ENCODE assay signal across 11 cellular contexts in the genomic region with DNA sequence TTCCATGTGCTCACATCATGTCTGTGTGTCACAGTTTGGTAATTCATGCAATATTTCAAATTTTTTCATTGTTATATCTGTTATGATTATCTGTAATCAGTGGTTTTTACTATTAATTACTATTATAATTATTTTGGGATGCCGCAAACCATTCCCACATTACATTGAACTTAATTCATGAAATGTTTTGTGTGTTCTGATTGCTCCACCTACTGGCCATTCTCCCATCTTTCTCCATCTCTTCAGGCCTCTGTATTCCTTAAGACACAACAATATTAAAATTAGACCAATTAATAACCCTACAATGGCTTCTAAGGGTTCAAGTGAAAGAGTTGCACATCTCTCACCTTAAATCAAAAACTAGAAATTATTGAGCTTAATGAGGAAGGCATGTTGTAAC.
DNase-seq lines count a peak whose midpoint lies in the region; ATAC-seq and TF ChIP-seq lines count a peak whose summit lies in the region.
"Had no signal": no experiment of that assay in that cellular context is flagged by ENCODE, and none has a peak within 500 bp of the region (broad histone marks: within the 10 kb centered on the region; RNA-seq: fewer than 3 reads in every experiment).

No MANE protein-coding gene starts in this region.

- no peaks in the 10 kb centered on the region for H3K4me1 ChIP-seq in PC-9 (replicated peaks; ENCODE audit: insufficient read depth)
- no peaks in the 10 kb centered on the region for H3K4me1 ChIP-seq in thyroid gland

- H3K9me3 Mint-ChIP-seq in activated naive CD4-positive, alpha-beta T cell treated with anti-CD3 and anti-CD28 coated beads, Interleukin-2, amount 50 U/mL, for 72 hours = peaks cover 9 to 14% of the 10 kb centered on the region in 2 donors
- H3K9me3 Mint-ChIP-seq: activated T-helper 1 cell treated with anti-CD3 and anti-CD28 coated beads, Interleukin-12 subunit alpha, Interleukin-12 subunit beta, Interleukin-2, Interleukin-4 antibody, amounts not matched to agents 30 ng/mL and 10 ng/mL and 1 ng/mL, durations not matched to agents 14 hours and 24 hours and 36 hours had no signal

- no peaks in the 10 kb centered on the region for H3K27me3 ChIP-seq in PC-9 (ENCODE audit: insufficient read depth, low read depth)
- no peaks in the 10 kb centered on the region for H3K27me3 ChIP-seq in thyroid gland

- 42 to 60% methylated on average over 1 of the region's 1 CpG for WGBS in thyroid gland, 2 donors

- no peak for ATAC-seq in activated naive CD4-positive, alpha-beta T cell treated with anti-CD3 and anti-CD28 coated beads, Interleukin-2, amount 50 U/mL, for 72 hours

- H3K36me3 ChIP-seq in PC-9 (ENCODE audit: low read depth) (no peaks in the 10 kb centered on the region), thyroid gland (no peaks in the 10 kb centered on the region)

- no peaks in the 10 kb centered on the region for H3K9me3 ChIP-seq in PC-9 (ENCODE audit: insufficient read depth, low read depth)
- no peaks in the 10 kb centered on the region for H3K9me3 ChIP-seq in thyroid gland

- CTCF ChIA-PET in PC-9 (lab: Charles Lee) = no interaction called here

- H3F3A ChIP-seq in PC-9 (ENCODE audit: insufficient read depth, low read depth) = no peaks in the 10 kb centered on the region

- BruUV-seq in PC-9 (replicated peaks; lab: Mats Ljungman, UMichigan) = no TSS peak

- TF ChIP-seq CTCF in PC-9 (conservative IDR thresholded peaks at IDR 0.05) (peak; percentile 75), fibroblast of mammary gland (conservative IDR thresholded peaks at IDR 0.05; ENCODE audit: control insufficient read depth, insufficient read depth, low read depth, low read length) (peak; percentile 9), thyroid gland (IDR thresholded peaks at IDR 0.05) (peak in 3 of 6 experiments; percentile 28 to 51 (median 38))

- H3K27ac ChIP-seq in PC-9 = no peak overlapping the region
- H3K27ac ChIP-seq in thyroid gland = no peak overlapping the region

- H2AFZ ChIP-seq in PC-9 = no peak overlapping the region

- TF ChIP-seq POLR2A in thyroid gland (IDR thresholded peaks at IDR 0.05) = no peak

- no peaks in the 10 kb centered on the region for H3K9me2 ChIP-seq in PC-9 (ENCODE audit: insufficient read depth)

- no peak overlapping the region for H3K4me2 ChIP-seq in PC-9

- no peaks in the 10 kb centered on the region for H4K20me1 ChIP-seq in PC-9 (ENCODE audit: insufficient read depth)

- no peaks in the 10 kb centered on the region for H3K36me3 Mint-ChIP-seq in activated naive CD4-positive, alpha-beta T cell treated with anti-CD3 and anti-CD28 coated beads, Interleukin-2, amount 50 U/mL, for 72 hours

- POLR2A ChIA-PET in PC-9 (lab: Charles Lee; ENCODE audit: unreplicated experiment) = no interaction called here

- H3K4me3 ChIP-seq in PC-9 (no peak overlapping the region), fibroblast of mammary gland (ENCODE audit: control insufficient read depth, low read depth, low read length) (no peak overlapping the region), thyroid gland (replicated peaks in 1 of 3) (no peak overlapping the region)

- H3K79me2 ChIP-seq in PC-9 (ENCODE audit: low read depth) = no peaks in the 10 kb centered on the region

- intact Hi-C loops in PC-9 (cut with micrococcal nuclease; ENCODE audit: unreplicated experiment) = loop anchor here (1.0 to 10.0 kb wide), 6 partner anchors 408 to 1588 kb away; no protein-coding TSS in a partner anchor
- intact Hi-C loops in thyroid gland (cut with DNase I) = loop anchor here (10.0 kb wide), 1 partner anchor 568 kb away; no protein-coding TSS in a partner anchor

- no peak overlapping the region for H3K27ac Mint-ChIP-seq in activated naive CD4-positive, alpha-beta T cell treated with anti-CD3 and anti-CD28 coated beads, Interleukin-2, amount 50 U/mL, for 72 hours
- H3K27ac Mint-ChIP-seq: activated T-helper 1 cell treated with anti-CD3 and anti-CD28 coated beads, Interleukin-12 subunit alpha, Interleukin-12 subunit beta, Interleukin-2, Interleukin-4 antibody, amounts not matched to agents 30 ng/mL and 10 ng/mL and 1 ng/mL, durations not matched to agents 14 hours and 24 hours and 36 hours; B cell had no signal

- DNase-seq in NCI-H748 (lab: John Stamatoyannopoulos, UW; ENCODE audit: unreplicated experiment) = peak; percentile 8
- DNase-seq in NCI-H748 treated with DMSO at 0.1 percent for 48 hours (lab: John Stamatoyannopoulos, UW) = no peak
- no peak for DNase-seq in PC-9
- peak; percentile 16 for DNase-seq in fibroblast of mammary gland (ENCODE audit: low read depth)
- DNase-seq in retina = peak; percentile 23
- DNase-seq in OCI-M2 (lab: John Stamatoyannopoulos, UW; ENCODE audit: unreplicated experiment) = no peak
- DNase-seq in thyroid gland = no peak
- no peak for DNase-seq in activated naive CD4-positive, alpha-beta T cell treated with anti-CD3 and anti-CD28 coated beads, Interleukin-2, amount 50 U/mL, for 72 hours (ENCODE audit: low spot score in 2 of 2)
- DNase-seq: NCI-H226 had no signal

Comparison
In these comparisons a context has a peak if more than half of its experiments do, and no peak if none do; other contexts are left out.
1. DNase-seq: peak in NCI-H748 (single experiment), fibroblast of mammary gland (single experiment) and retina (single experiment); none in NCI-H748 treated with DMSO at 0.1 percent for 48 hours (single experiment), PC-9 (0 of 2), OCI-M2 (single experiment), thyroid gland (0 of 2) and activated naive CD4-positive, alpha-beta T cell treated with anti-CD3 and anti-CD28 coated beads, Interleukin-2, amount 50 U/mL, for 72 hours (0 of 2).